Comparison of ENCODE assay signal across 18 cellular contexts in genomic region chr14:51607677-51608076, GRCh38. TPM values are rescaled to one million over a fixed set of nuclear protein-coding genes. Genes with fewer than 3 reads are reported as not detected.
A peak's percentile ranks its signal among the peaks of the same experiment; 100 is the strongest.
DNase-seq lines count a peak whose midpoint lies in the region; ATAC-seq, FAIRE-seq and TF ChIP-seq lines count a peak whose summit lies in the region.
"Had no signal": no experiment of that assay in that cellular context is flagged by ENCODE, and none has a peak within 500 bp of the region (broad histone marks: within the 10 kb centered on the region; RNA-seq: fewer than 3 reads in every experiment).

No MANE protein-coding gene starts in this region.

- no peak for TF ChIP-seq CTCF in AG10803 (conservative IDR thresholded peaks at IDR 0.05; ENCODE audit: low read length)
- TF ChIP-seq CTCF in MM.1S (IDR thresholded peaks at IDR 0.05; ENCODE audit: low read length): no peak
- no peak for TF ChIP-seq CTCF in endothelial cell of umbilical vein (IDR thresholded peaks at IDR 0.05; ENCODE audit: extremely low read depth in 1 of 2, insufficient read depth in 1 of 2, low read depth in 1 of 2, low read length in 2 of 2)
- no peak for TF ChIP-seq CTCF in nephron progenitor cell (IDR thresholded peaks at IDR 0.05)
- no peak for TF ChIP-seq CTCF in foreskin keratinocyte (conservative IDR thresholded peaks at IDR 0.05)

- peak overlapping the region; percentile 78 for H3K27ac Mint-ChIP-seq in nephron progenitor cell
- H3K27ac Mint-ChIP-seq: activated CD8-positive, alpha-beta T cell treated with anti-CD3 and anti-CD28 coated beads for 36 hours; H9 had no signal

- no peaks in the 10 kb centered on the region for H3K9me1 ChIP-seq in endothelial cell of umbilical vein (replicated peaks; ENCODE audit: control insufficient read depth, extremely low read depth, insufficient read depth, low read length)

- no peaks in the 10 kb centered on the region for H3K79me2 ChIP-seq in MM.1S (ENCODE audit: low read length)
- no peaks in the 10 kb centered on the region for H3K79me2 ChIP-seq in endothelial cell of umbilical vein (ENCODE audit: control insufficient read depth, insufficient read depth, low read length)

- POLR2A ChIA-PET in endothelial cell of umbilical vein (lab: Charles Lee): no interaction called here

- H3K27me3 ChIP-seq in MM.1S (replicated peaks; ENCODE audit: insufficient read depth, low read length) (no peaks in the 10 kb centered on the region), endothelial cell of umbilical vein (ENCODE audit: control insufficient read depth in 2 of 2, insufficient read depth in 2 of 2, low read length in 2 of 2) (no peaks in the 10 kb centered on the region), foreskin keratinocyte (no peaks in the 10 kb centered on the region)
- H3K27me3 ChIP-seq: BE2C, cardiac muscle cell, pancreas had no signal

- no TSS peak for BruUV-seq in endothelial cell of umbilical vein (replicated peaks; lab: Mats Ljungman, UMichigan)

- no peaks in the 10 kb centered on the region for H3K36me3 ChIP-seq in MM.1S (replicated peaks; ENCODE audit: insufficient read depth, low read length)
- H3K36me3 ChIP-seq in endothelial cell of umbilical vein (ENCODE audit: control insufficient read depth in 2 of 2, extremely low read depth in 1 of 2, insufficient read depth in 2 of 2, low read length in 2 of 2): no peaks in the 10 kb centered on the region
- H3K36me3 ChIP-seq: BE2C, cardiac muscle cell, pancreas had no signal

- H3K27me3 Mint-ChIP-seq in nephron progenitor cell (ENCODE audit: low read depth, poor library complexity): peaks cover 4% of the 10 kb centered on the region

- intact Hi-C loops in endothelial cell of umbilical vein (cut with micrococcal nuclease): no loop called here

- H3K4me1 Mint-ChIP-seq in nephron progenitor cell: peaks cover 28% of the 10 kb centered on the region

- dilution Hi-C loops in endothelial cell of umbilical vein (cut with MboI; ENCODE audit: extremely low pct_ligation_motif_present, low sequenced_read_pairs): no loop called here

- no peaks in the 10 kb centered on the region for H3K36me3 Mint-ChIP-seq in nephron progenitor cell (ENCODE audit: low read depth)

- H3K4me3 ChIP-seq in AG10803 (ENCODE audit: low read length) (peak overlapping the region; percentile 43), MM.1S (ENCODE audit: low read length) (no peak overlapping the region), endothelial cell of umbilical vein (replicated peaks in 1 of 3; ENCODE audit: insufficient read depth in 1 of 3, low read depth in 1 of 3, low read length in 3 of 3) (no peak overlapping the region)
- H3K4me3 ChIP-seq: cardiac muscle cell, pancreas had no signal

- ATAC-seq in foreskin keratinocyte (no peak), GM19395 (IDR thresholded peaks at IDR 0.05; ENCODE audit: unreplicated experiment) (no peak)
- ATAC-seq: activated CD8-positive, alpha-beta T cell treated with anti-CD3 and anti-CD28 coated beads for 36 hours; Panc1 had no signal

- H3K4me2 ChIP-seq in MM.1S (ENCODE audit: low read depth, low read length): peak overlapping the region; percentile 34; the same call in 1 of the 2 replicates
- H3K4me2 ChIP-seq in endothelial cell of umbilical vein (ENCODE audit: insufficient read depth, low read length): no peak overlapping the region

- H2AFZ ChIP-seq in MM.1S (ENCODE audit: low read length) (0 out of 2 replicates have a peak overlapping the region, but pooled peaks have one; percentile 23), endothelial cell of umbilical vein (ENCODE audit: low read depth, low read length) (peak overlapping the region; percentile 53)

- H3K9ac ChIP-seq in MM.1S (ENCODE audit: low read length): no peak overlapping the region
- H3K9ac ChIP-seq in endothelial cell of umbilical vein (replicated peaks; ENCODE audit: extremely low read depth, insufficient read depth, low read length): no peak overlapping the region

- peaks cover 7% of the 10 kb centered on the region; the same call in 1 of the 2 replicates for H3F3A ChIP-seq in MM.1S (ENCODE audit: insufficient read depth, low read length)

- TF ChIP-seq POLR2A in endothelial cell of umbilical vein (IDR thresholded peaks at IDR 0.05; ENCODE audit: low read depth, low read length): no peak

- H4K20me1 ChIP-seq in MM.1S (ENCODE audit: insufficient read depth, low read length) (no peaks in the 10 kb centered on the region), endothelial cell of umbilical vein (replicated peaks; ENCODE audit: control insufficient read depth, extremely low read depth, insufficient read depth, low read length) (no peaks in the 10 kb centered on the region)

- H3K9me2 ChIP-seq in MM.1S (replicated peaks; ENCODE audit: insufficient read depth, low read length): no peaks in the 10 kb centered on the region

- H3K27ac ChIP-seq in MM.1S (ENCODE audit: low read length) (no peak overlapping the region), endothelial cell of umbilical vein (ENCODE audit: insufficient read depth, low read depth, low read length) (no peak overlapping the region), foreskin keratinocyte (no peak overlapping the region)
- H3K27ac ChIP-seq: cardiac muscle cell, pancreas had no signal

- DNase-seq in AG10803 (ENCODE audit: low read depth) (peak; percentile 98), MM.1S (no peak), endothelial cell of umbilical vein (ENCODE audit: low read depth, low spot score) (no peak), nephron progenitor cell (no peak), DMS114 treated with DMSO at 0.1 percent for 48 hours (lab: John Stamatoyannopoulos, UW; ENCODE audit: unreplicated experiment) (no peak), foreskin keratinocyte (no peak), A172 (ENCODE audit: low spot score) (no peak)
- DNase-seq: activated CD8-positive, alpha-beta T cell treated with anti-CD3 and anti-CD28 coated beads for 36 hours; activated effector memory CD4-positive, alpha-beta T cell treated with Interleukin-2 at 50 U/mL for 16 hours; BE2C; H9; mammary epithelial cell; stimulated activated CD4-positive, alpha-beta T cell treated with anti-CD3 and anti-CD28 coated beads, Interleukin-2, amount 100 ng/mL, for 24 hours had no signal

- H3K9me3 ChIP-seq in MM.1S (replicated peaks; ENCODE audit: insufficient read depth, low read length) (no peaks in the 10 kb centered on the region), endothelial cell of umbilical vein (replicated peaks; ENCODE audit: control insufficient read depth, insufficient read depth, low read length) (no peaks in the 10 kb centered on the region)
- H3K9me3 ChIP-seq: BE2C, pancreas had no signal

- H3K4me1 ChIP-seq in MM.1S (ENCODE audit: low read length) (peaks cover 33% of the 10 kb centered on the region), endothelial cell of umbilical vein (ENCODE audit: control insufficient read depth, extremely low read depth, insufficient read depth, low read length) (peaks cover 8% of the 10 kb centered on the region), foreskin keratinocyte (peaks cover 3% of the 10 kb centered on the region)
- H3K4me1 ChIP-seq: BE2C, pancreas had no signal

- H3K9me3 Mint-ChIP-seq in nephron progenitor cell: no peaks in the 10 kb centered on the region
- H3K9me3 Mint-ChIP-seq: activated CD8-positive, alpha-beta T cell treated with anti-CD3 and anti-CD28 coated beads for 36 hours; H9 had no signal

- FAIRE-seq in endothelial cell of umbilical vein (lab: Jason Lieb, UNC): no peak
- FAIRE-seq: endometrium, pancreas had no signal

- H3K4me3 Mint-ChIP-seq in nephron progenitor cell: no peak overlapping the region
- H3K4me3 Mint-ChIP-seq: activated CD8-positive, alpha-beta T cell treated with anti-CD3 and anti-CD28 coated beads for 36 hours; H9 had no signal

- CTCF ChIA-PET in endothelial cell of umbilical vein (lab: Charles Lee): interaction anchor here (1.1 to 1.6 kb wide), 2 partner anchors 16 to 324 kb away, joined by 4 read pairs; no protein-coding TSS in a partner anchor

TF ChIP-seq in endothelial cell of umbilical vein, 7 proteins besides CTCF, POLR2A, EP300 and RAD21:
- TF ChIP-seq MYC (IDR thresholded peaks at IDR 0.05; ENCODE audit: low read depth, low read length): no peak

RNA-seq across cellular contexts. Expression of gene FRMD6, which starts 44.0 kb away (rescaled TPM):
- total RNA-seq in endothelial cell of umbilical vein: 92.2 and 97.1 TPM in 2 replicates
- polyA plus RNA-seq in endothelial cell of umbilical vein: 69.0 and 82.7 TPM in 2 replicates
- polyA plus RNA-seq in endothelial cell of umbilical vein (2011; cell fraction: cytosol; rRNA removed): 56.2 and 65.3 TPM in 2 replicates
- polyA plus RNA-seq in endothelial cell of umbilical vein (2011; cell fraction: nucleus; rRNA removed): 158 and 179 TPM in 2 replicates
- polyA plus RNA-seq in endothelial cell of umbilical vein (2012): 80.1 and 105 TPM in 2 replicates
- 231 and 246 TPM in 2 replicates for polyA minus RNA-seq in endothelial cell of umbilical vein
- polyA minus RNA-seq in endothelial cell of umbilical vein (2011; cell fraction: cytosol; rRNA and poly(A)+ RNA removed): 13.4 TPM
- polyA minus RNA-seq in endothelial cell of umbilical vein (2011; cell fraction: nucleus; rRNA and poly(A)+ RNA removed): 309 and 372 TPM in 2 replicates
- total RNA-seq in foreskin keratinocyte: 142 and 182 TPM in 2 replicates
- polyA plus RNA-seq in foreskin keratinocyte: 27.5 and 28.2 TPM in 2 replicates
- 47.9 and 53.1 TPM in 2 replicates for total RNA-seq in A172 (2014; rRNA removed; shearing (Covaris generic))
